Comparison of ENCODE assay signal across 1 cellular context in the genomic region with DNA sequence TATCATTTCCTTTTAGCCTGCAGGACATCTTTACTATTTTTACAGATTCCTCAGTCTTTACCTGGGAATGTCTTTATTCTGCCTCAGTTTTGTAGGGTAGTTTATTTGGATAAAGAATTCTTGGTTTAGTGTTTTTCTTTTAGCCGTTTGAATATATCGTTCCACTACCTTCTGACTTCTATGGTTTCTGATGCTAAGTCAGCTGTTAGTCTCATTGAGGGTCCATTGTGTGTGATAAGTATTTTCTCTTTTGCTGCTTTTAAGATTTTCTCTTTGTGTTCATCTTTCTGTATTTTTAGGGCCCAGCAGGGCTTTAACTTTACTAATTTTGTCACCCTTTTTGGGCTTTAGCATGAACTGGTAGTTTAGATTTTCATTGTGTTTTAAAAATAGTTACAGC.
TF ChIP-seq lines count a peak whose summit lies in the region.

No MANE protein-coding gene starts in this region.

TF ChIP-seq in H1, 55 proteins besides CTCF, POLR2A, EP300 and RAD21 (continued from another document):
- no peak for TF ChIP-seq CEBPB (IDR thresholded peaks at IDR 0.05; ENCODE audit: low read depth, low read length)
